Comparison of ENCODE assay signal across 20 cellular contexts in the genomic region with DNA sequence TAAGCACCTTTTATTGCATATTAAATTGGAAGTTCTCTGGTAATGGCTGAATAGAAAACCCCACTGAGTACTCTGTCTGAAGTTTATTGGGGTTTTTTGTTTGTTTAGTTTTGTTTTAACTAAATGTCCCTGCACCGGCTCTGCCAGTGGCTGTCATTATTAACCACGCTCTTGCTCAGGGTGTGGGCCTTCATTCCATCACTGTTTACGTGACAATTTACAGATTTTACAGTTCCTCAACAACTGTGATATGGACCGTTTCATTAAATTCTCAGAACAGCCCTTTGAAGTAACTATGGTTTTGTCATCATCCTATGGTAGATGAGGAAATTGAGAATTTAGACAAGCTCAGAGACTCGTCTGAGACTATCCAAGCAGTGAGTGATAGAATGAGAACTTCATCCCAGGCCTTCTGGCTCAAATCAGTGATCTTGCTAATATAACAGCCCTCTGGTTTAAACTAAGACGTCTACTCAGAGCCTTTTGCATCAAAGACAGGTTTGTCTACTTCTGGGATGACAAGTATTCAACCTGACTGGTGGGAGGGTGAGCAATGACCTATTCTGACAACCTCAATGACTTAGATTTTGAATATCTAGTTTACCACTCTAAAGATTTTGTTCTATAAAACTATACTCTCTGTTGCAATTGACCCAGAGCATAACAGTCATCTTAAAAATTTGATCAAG.
DNase-seq lines count a peak whose midpoint lies in the region; ATAC-seq lines count a peak whose summit lies in the region.
"Had no signal": no experiment of that assay in that cellular context is flagged by ENCODE, and none has a peak within 500 bp of the region (broad histone marks: within the 10 kb centered on the region; RNA-seq: fewer than 3 reads in every experiment).

No MANE protein-coding gene starts in this region.

- H3K27me3 Mint-ChIP-seq in activated T-cell treated with anti-CD3 and anti-CD28 coated beads, Interleukin-2, amount 50 U/mL, for 72 hours (ENCODE audit: low read depth) = no peaks in the 10 kb centered on the region
- H3K27me3 Mint-ChIP-seq in activated CD4-positive, alpha-beta memory T cell treated with anti-CD3 and anti-CD28 coated beads for 36 hours = no peaks in the 10 kb centered on the region
- no peaks in the 10 kb centered on the region for H3K27me3 Mint-ChIP-seq in stimulated activated memory B cell treated with anti-CD40 and anti-IgM and Interleukin-4, amounts not matched to agents 10 μg/mL and 1 μg/mL and 100 μg/mL, for 72 hours

- peaks cover 30% of the 10 kb centered on the region for H3K4me1 Mint-ChIP-seq in activated T-cell treated with anti-CD3 and anti-CD28 coated beads, Interleukin-2, amount 50 U/mL, for 72 hours (ENCODE audit: low read depth)
- peaks cover 31% of the 10 kb centered on the region for H3K4me1 Mint-ChIP-seq in activated CD4-positive, alpha-beta memory T cell treated with anti-CD3 and anti-CD28 coated beads for 36 hours (ENCODE audit: low read depth)
- peaks cover 48% of the 10 kb centered on the region for H3K4me1 Mint-ChIP-seq in stimulated activated memory B cell treated with anti-CD40 and anti-IgM and Interleukin-4, amounts not matched to agents 10 μg/mL and 1 μg/mL and 100 μg/mL, for 72 hours

- H3K27ac Mint-ChIP-seq in activated T-cell treated with anti-CD3 and anti-CD28 coated beads, Interleukin-2, amount 50 U/mL, for 72 hours = no peak overlapping the region
- H3K27ac Mint-ChIP-seq in activated CD4-positive, alpha-beta memory T cell treated with anti-CD3 and anti-CD28 coated beads for 36 hours = no peak overlapping the region
- H3K27ac Mint-ChIP-seq in stimulated activated memory B cell treated with anti-CD40 and anti-IgM and Interleukin-4, amounts not matched to agents 10 μg/mL and 1 μg/mL and 100 μg/mL, for 72 hours = peak overlapping the region; percentile 58
- H3K27ac Mint-ChIP-seq: WTC11 had no signal

- DNase-seq in activated T-cell treated with anti-CD3 and anti-CD28 coated beads, Interleukin-2, amount 50 U/mL, for 72 hours = peak in 1 of 2 donors; percentile 12
- DNase-seq in activated T-cell treated with anti-CD3 and anti-CD28 coated beads, Interleukin-2, amount 50 U/mL, for 1 hour = no peak
- peak; percentile 47 for DNase-seq in HT-29 (ENCODE audit: low spot score)
- DNase-seq in activated CD4-positive, alpha-beta memory T cell treated with anti-CD3 and anti-CD28 coated beads for 36 hours = peak; percentile 20
- DNase-seq in retina = no peak
- DNase-seq: effector CD8-positive, alpha-beta T cell; left cardiac atrium; MG63; NCI-H1417; NCI-H2081; NCI-H345; NCI-H774; T1000; upper lobe of right lung had no signal

- CTCF ChIA-PET in activated CD4-positive, alpha-beta memory T cell treated with anti-CD3 and anti-CD28 coated beads for 36 hours (lab: Charles Lee) = interaction anchor here (1.2 kb wide), 1 partner anchor 100 kb away, joined by 4 read pairs; no protein-coding TSS in a partner anchor

- no peak overlapping the region for H3K4me3 Mint-ChIP-seq in activated T-cell treated with anti-CD3 and anti-CD28 coated beads, Interleukin-2, amount 50 U/mL, for 72 hours
- H3K4me3 Mint-ChIP-seq in activated CD4-positive, alpha-beta memory T cell treated with anti-CD3 and anti-CD28 coated beads for 36 hours = no peak overlapping the region
- H3K4me3 Mint-ChIP-seq in stimulated activated memory B cell treated with anti-CD40 and anti-IgM and Interleukin-4, amounts not matched to agents 10 μg/mL and 1 μg/mL and 100 μg/mL, for 72 hours = no peak overlapping the region
- H3K4me3 Mint-ChIP-seq: brain, WTC11 had no signal

- ATAC-seq in activated T-cell treated with anti-CD3 and anti-CD28 coated beads, Interleukin-2, amount 50 U/mL, for 72 hours (replicated peaks in 1 of 2) = peak; percentile 86 to 90
- ATAC-seq in stimulated activated memory B cell treated with anti-CD40 and anti-IgM and Interleukin-4, amounts not matched to agents 10 μg/mL and 1 μg/mL and 100 μg/mL, for 72 hours = no peak
- ATAC-seq in GM19023 (IDR thresholded peaks at IDR 0.05; ENCODE audit: unreplicated experiment) (no peak), HG03432 (IDR thresholded peaks at IDR 0.05; ENCODE audit: unreplicated experiment) (no peak)
- ATAC-seq: left cardiac atrium, sciatic nerve, upper lobe of right lung, WTC11 had no signal

- peaks cover 0 to 2% of the 10 kb centered on the region in 2 donors for H3K36me3 Mint-ChIP-seq in activated T-cell treated with anti-CD3 and anti-CD28 coated beads, Interleukin-2, amount 50 U/mL, for 72 hours (ENCODE audit: insufficient read depth in 2 of 2)
- H3K36me3 Mint-ChIP-seq in activated CD4-positive, alpha-beta memory T cell treated with anti-CD3 and anti-CD28 coated beads for 36 hours = no peaks in the 10 kb centered on the region
- H3K36me3 Mint-ChIP-seq in stimulated activated memory B cell treated with anti-CD40 and anti-IgM and Interleukin-4, amounts not matched to agents 10 μg/mL and 1 μg/mL and 100 μg/mL, for 72 hours = no peaks in the 10 kb centered on the region
- H3K36me3 Mint-ChIP-seq: brain, WTC11 had no signal

- intact Hi-C loops in activated CD4-positive, alpha-beta memory T cell treated with anti-CD3 and anti-CD28 coated beads for 36 hours (cut with micrococcal nuclease) = loop anchor here (2.0 to 5.0 kb wide), 4 partner anchors 27 to 409 kb away; partner anchors contain the start of gene MAP3K1

- POLR2A ChIA-PET in activated CD4-positive, alpha-beta memory T cell treated with anti-CD3 and anti-CD28 coated beads for 36 hours (lab: Charles Lee) = no interaction called here

- H3K9me3 Mint-ChIP-seq in activated T-cell treated with anti-CD3 and anti-CD28 coated beads, Interleukin-2, amount 50 U/mL, for 72 hours = peaks cover 0 to 3% of the 10 kb centered on the region in 2 donors
- no peaks in the 10 kb centered on the region for H3K9me3 Mint-ChIP-seq in activated CD4-positive, alpha-beta memory T cell treated with anti-CD3 and anti-CD28 coated beads for 36 hours
- peaks cover 3% of the 10 kb centered on the region for H3K9me3 Mint-ChIP-seq in stimulated activated memory B cell treated with anti-CD40 and anti-IgM and Interleukin-4, amounts not matched to agents 10 μg/mL and 1 μg/mL and 100 μg/mL, for 72 hours

Comparison
In these comparisons a context has a peak if more than half of its experiments do, and no peak if none do; other contexts are left out.
1. ATAC-seq: peak in activated T-cell treated with anti-CD3 and anti-CD28 coated beads, Interleukin-2, amount 50 U/mL, for 72 hours (2 of 2); none in stimulated activated memory B cell treated with anti-CD40 and anti-IgM and Interleukin-4, amounts not matched to agents 10 μg/mL and 1 μg/mL and 100 μg/mL, for 72 hours (single experiment), GM19023 (single experiment) and HG03432 (single experiment).
2. DNase-seq: peak in HT-29 (single experiment) and activated CD4-positive, alpha-beta memory T cell treated with anti-CD3 and anti-CD28 coated beads for 36 hours (single experiment); none in activated T-cell treated with anti-CD3 and anti-CD28 coated beads, Interleukin-2, amount 50 U/mL, for 1 hour (single experiment) and retina (single experiment).